8 cellular contexts compared by ENCODE assay signal in the genomic region with DNA sequence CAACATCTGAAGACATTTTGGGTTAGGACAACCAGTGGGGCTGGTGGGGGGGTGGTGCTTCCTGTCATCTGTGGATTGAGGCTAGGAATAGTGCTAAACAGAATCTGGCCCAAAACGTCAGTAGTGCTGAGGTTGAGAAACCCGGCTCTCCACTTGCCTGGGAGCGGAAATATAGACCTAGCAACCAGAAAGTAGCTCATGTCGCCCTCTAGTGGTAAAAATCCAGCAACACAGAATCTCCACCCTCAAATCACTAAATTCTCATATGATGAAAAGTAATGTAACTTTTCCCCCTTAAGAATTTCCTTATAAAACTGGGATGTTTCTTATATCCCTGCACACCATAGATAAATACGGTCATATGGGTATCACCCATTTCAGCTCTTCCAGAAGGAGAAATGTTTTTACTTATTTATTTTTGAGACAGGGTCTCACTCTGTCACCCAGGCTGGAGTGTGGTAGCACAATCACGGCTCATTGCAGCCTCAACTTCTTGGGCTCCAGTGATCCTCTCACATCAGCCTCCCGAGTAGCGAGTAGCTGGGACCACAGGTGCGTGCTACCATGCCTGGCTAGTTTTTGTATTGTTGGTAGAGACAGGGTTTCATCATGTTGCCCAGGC. TPM values are rescaled to one million over a fixed set of nuclear protein-coding genes. Genes with fewer than 3 reads are reported as not detected.
DNase-seq lines count a peak whose midpoint lies in the region; ATAC-seq and TF ChIP-seq lines count a peak whose summit lies in the region.

No MANE protein-coding gene starts in this region.

- H3K9ac ChIP-seq in HUES48 (ENCODE audit: low read depth, low read length) (no peak overlapping the region), OCI-LY1 (ENCODE audit: low read length) (no peak overlapping the region; the same call in 1 of the 2 replicates)

- DNase-seq in DMS153 treated with DMSO at 0.1 percent for 48 hours (lab: John Stamatoyannopoulos, UW; ENCODE audit: unreplicated experiment) (peak; percentile 70), activated T-cell treated with anti-CD3 and anti-CD28 coated beads for 24 hours (ENCODE audit: low read depth) (peak; percentile 58), esophagus muscularis mucosa (ENCODE audit: extremely low spot score) (peak; percentile 92), superior temporal gyrus (ENCODE audit: extremely low spot score) (peak; percentile 93)

- peak overlapping the region; percentile 1 for H3K27ac ChIP-seq in HUES48 (ENCODE audit: low read depth, low read length)
- H3K27ac ChIP-seq in OCI-LY1 (ENCODE audit: low read depth, low read length, poor library complexity, severe bottlenecking) = no peak overlapping the region
- peak overlapping the region in 2 of 4 donors; percentile 34 to 42 for H3K27ac ChIP-seq in esophagus muscularis mucosa (replicated peaks in 1 of 4)

- H3K27me3 Mint-ChIP-seq in nephron (ENCODE audit: low read depth) = no peaks in the 10 kb centered on the region

- 0 out of 2 replicates have a peak, but pooled peaks cover 2% of the 10 kb centered on the region for H3K4me1 ChIP-seq in HUES48 (ENCODE audit: control insufficient read depth, insufficient read depth, low read length)
- peaks cover 4% of the 10 kb centered on the region for H3K4me1 ChIP-seq in OCI-LY1 (ENCODE audit: insufficient read depth, low read length, severe bottlenecking)
- H3K4me1 ChIP-seq in esophagus muscularis mucosa = peaks cover 0 to 6% (median 3%) of the 10 kb centered on the region in 4 donors

- H3K79me2 ChIP-seq in OCI-LY1 (ENCODE audit: insufficient read depth, low read length) = no peaks in the 10 kb centered on the region

- ATAC-seq in GM21515 (IDR thresholded peaks at IDR 0.05; ENCODE audit: unreplicated experiment) = peak; percentile 88

- H3K4me3 Mint-ChIP-seq in nephron = no peak overlapping the region

- H3K9me3 ChIP-seq in HUES48 (ENCODE audit: control insufficient read depth, insufficient read depth, low read length) = no peaks in the 10 kb centered on the region
- no peaks in the 10 kb centered on the region for H3K9me3 ChIP-seq in OCI-LY1 (ENCODE audit: low read length)
- H3K9me3 ChIP-seq in esophagus muscularis mucosa = no peaks in the 10 kb centered on the region

- peak overlapping the region in 1 of 3 experiments; percentile 36 for H3K27ac Mint-ChIP-seq in nephron

- no peak for TF ChIP-seq EP300 in esophagus muscularis mucosa (IDR thresholded peaks at IDR 0.05)

- H3K4me1 Mint-ChIP-seq in nephron = no peaks in the 10 kb centered on the region

- H3K4me2 ChIP-seq in OCI-LY1 (ENCODE audit: low read length) = peak overlapping the region; percentile 22; the same call in 1 of the 2 replicates

- 38% methylated on average over 9 of the region's 9 CpGs for WGBS in esophagus muscularis mucosa

- no peaks in the 10 kb centered on the region for H3K9me2 ChIP-seq in OCI-LY1 (ENCODE audit: low read depth, low read length)

- H3K4me3 ChIP-seq in HUES48 (ENCODE audit: low read depth, low read length) (no peak overlapping the region), OCI-LY1 (ENCODE audit: low read depth, low read length, poor library complexity, severe bottlenecking) (no peak overlapping the region), esophagus muscularis mucosa (no peak overlapping the region)

- no peaks in the 10 kb centered on the region for H3K27me3 ChIP-seq in HUES48 (ENCODE audit: control insufficient read depth, insufficient read depth, low read length)
- no peaks in the 10 kb centered on the region for H3K27me3 ChIP-seq in OCI-LY1 (ENCODE audit: insufficient read depth, low read length)
- H3K27me3 ChIP-seq in esophagus muscularis mucosa = no peaks in the 10 kb centered on the region

- no peak overlapping the region for H2AFZ ChIP-seq in OCI-LY1 (ENCODE audit: low read length)

- intact Hi-C loops in esophagus muscularis mucosa (cut with DNase I) = loop anchor here (2.0 to 5.0 kb wide), 2 partner anchors 58 to 190 kb away; no protein-coding TSS in a partner anchor

- H3K9me3 Mint-ChIP-seq in nephron = no peaks in the 10 kb centered on the region

- H3K36me3 ChIP-seq in HUES48 (ENCODE audit: control insufficient read depth, insufficient read depth, low read length) = peaks cover 66% of the 10 kb centered on the region
- H3K36me3 ChIP-seq in OCI-LY1 (ENCODE audit: insufficient read depth, low read length) = peaks cover 52% of the 10 kb centered on the region; the same call in 1 of the 2 replicates
- peaks cover 51 to 90% (median 83%) of the 10 kb centered on the region in 4 donors for H3K36me3 ChIP-seq in esophagus muscularis mucosa

- TF ChIP-seq CTCF in OCI-LY1 (IDR thresholded peaks at IDR 0.05; ENCODE audit: low read length) (peak; percentile 88), esophagus muscularis mucosa (IDR thresholded peaks at IDR 0.05) (peak; percentile 74 to 86 (median 86)), nephron (IDR thresholded peaks at IDR 0.05; ENCODE audit: unreplicated experiment in 3 of 3) (peak; percentile 80 to 83 (median 82))

- TF ChIP-seq POLR2A in esophagus muscularis mucosa (IDR thresholded peaks at IDR 0.05; ENCODE audit: low read depth) = no peak

- peaks cover 6% of the 10 kb centered on the region for H3K36me3 Mint-ChIP-seq in nephron (ENCODE audit: low read depth)

- H3F3A ChIP-seq in OCI-LY1 (ENCODE audit: insufficient read depth, low read length) = no peaks in the 10 kb centered on the region

- H4K20me1 ChIP-seq in OCI-LY1 (ENCODE audit: insufficient read depth, low read length) = no peaks in the 10 kb centered on the region

RNA-seq across cellular contexts. Expression of a gene that starts 34.4 kb away (rescaled TPM):
- total RNA-seq in esophagus muscularis mucosa = 10 to 100 TPM; 23.7 to 29.5 (median 27.6) TPM

RNA-seq across cellular contexts. Expression of a gene that starts 39.3 kb away (rescaled TPM):
- 10 to 100 TPM in 2 of 4 donors, 1 to 10 TPM in 2; 7.0 to 15.4 (median 10.2) TPM for total RNA-seq in esophagus muscularis mucosa
